ENCODE assay signal across 13 cellular contexts in the genomic region with DNA sequence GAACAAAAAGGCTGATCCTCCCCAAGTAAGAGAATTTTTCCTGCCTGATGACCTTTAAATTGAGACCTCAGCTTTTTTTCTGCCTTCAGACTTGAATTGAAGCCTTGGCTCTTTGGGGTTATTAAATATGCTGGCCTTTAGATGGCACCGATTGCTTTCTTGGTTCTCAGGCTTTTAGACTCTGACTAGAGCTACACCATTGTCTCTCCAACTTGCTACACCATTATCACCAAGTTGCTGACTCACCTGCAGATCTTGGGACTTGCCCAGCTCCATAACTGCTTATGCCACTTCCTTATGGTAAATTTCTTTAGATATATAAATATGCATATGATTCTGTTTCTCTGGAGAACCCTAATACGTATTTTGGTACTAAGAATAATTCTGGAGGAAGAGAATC. TPM values are rescaled to one million over a fixed set of nuclear protein-coding genes. Genes with fewer than 3 reads are reported as not detected.
DNase-seq lines count a peak whose midpoint lies in the region; ATAC-seq and TF ChIP-seq lines count a peak whose summit lies in the region.
"Had no signal": no experiment of that assay in that cellular context is flagged by ENCODE, and none has a peak within 500 bp of the region (broad histone marks: within the 10 kb centered on the region; RNA-seq: fewer than 3 reads in every experiment).

No MANE protein-coding gene starts in this region.

- peaks cover 6% of the 10 kb centered on the region for H3K9me3 Mint-ChIP-seq in chondrocyte (ENCODE audit: low read depth)
- H3K9me3 Mint-ChIP-seq: activated CD4-positive, alpha-beta memory T cell treated with anti-CD3 and anti-CD28 coated beads for 36 hours; natural killer cell; T-helper 2 cell treated with Interferon-gamma antibody and Interleukin-4, amounts not matched to agents 5 μg/mL and 100 μg/mL, for 36 hours had no signal

- POLR2A ChIA-PET in SK-N-SH (lab: Yijun Ruan, JAX): no interaction called here

- TF ChIP-seq EP300 in SK-N-SH (IDR thresholded peaks at IDR 0.05; ENCODE audit: borderline replicate concordance in 1 of 2, low read depth in 1 of 2, low read length in 1 of 2): no peak

- CTCF ChIA-PET in SK-N-SH (lab: Yijun Ruan, JAX): interaction anchor here (0.9 to 1.2 kb wide), 2 partner anchors 9 to 12 kb away, joined by 3 read pairs; no protein-coding TSS in a partner anchor

- no peaks in the 10 kb centered on the region for H3K36me3 Mint-ChIP-seq in chondrocyte (ENCODE audit: low read depth)
- H3K36me3 Mint-ChIP-seq: activated CD4-positive, alpha-beta memory T cell treated with anti-CD3 and anti-CD28 coated beads for 36 hours; natural killer cell had no signal

- H3K27me3 Mint-ChIP-seq in chondrocyte (ENCODE audit: low read depth): no peaks in the 10 kb centered on the region

- H3K9ac ChIP-seq in MM.1S (ENCODE audit: low read length): no peak overlapping the region
- no peak overlapping the region for H3K9ac ChIP-seq in SK-N-SH

- H3K4me2 ChIP-seq in MM.1S (ENCODE audit: low read depth, low read length) (no peak overlapping the region), SK-N-SH (no peak overlapping the region)

- WGBS in SK-N-SH (ENCODE audit: low lambda C conversion rate): 6% methylated on average over 2 of the region's 2 CpGs

- TF ChIP-seq RAD21 in SK-N-SH (IDR thresholded peaks at IDR 0.05; ENCODE audit: low read length): no peak

- ATAC-seq in HG03025 (IDR thresholded peaks at IDR 0.05; ENCODE audit: low FRiP score, unreplicated experiment) (no peak), HG03135 (IDR thresholded peaks at IDR 0.05; ENCODE audit: unreplicated experiment) (no peak)
- ATAC-seq: natural killer cell had no signal

- no peaks in the 10 kb centered on the region for H3K9me3 ChIP-seq in MM.1S (replicated peaks; ENCODE audit: insufficient read depth, low read length)
- no peaks in the 10 kb centered on the region for H3K9me3 ChIP-seq in SK-N-SH

- H2AFZ ChIP-seq in MM.1S (ENCODE audit: low read length): no peak overlapping the region
- H2AFZ ChIP-seq in SK-N-SH (ENCODE audit: low read depth): no peak overlapping the region

- DNase-seq in DMS53 treated with DMSO at 0.1 percent for 48 hours (lab: John Stamatoyannopoulos, UW; ENCODE audit: unreplicated experiment) (peak; percentile 19), MM.1S (peak; percentile 31), chondrocyte (ENCODE audit: low spot score) (no peak), lung microvascular endothelial cell (ENCODE audit: low read depth in 2 of 2) (peak; percentile 27 to 49), SK-N-SH (no peak), NCI-H345 treated with DMSO at 0.1 percent for 48 hours (lab: John Stamatoyannopoulos, UW; ENCODE audit: unreplicated experiment) (no peak)
- DNase-seq: activated CD4-positive, alpha-beta memory T cell treated with anti-CD3 and anti-CD28 coated beads for 36 hours; caudate nucleus; natural killer cell; NCI-H1930 had no signal

- H3K4me3 Mint-ChIP-seq in chondrocyte (ENCODE audit: unreplicated experiment): no peak overlapping the region
- H3K4me3 Mint-ChIP-seq: activated CD4-positive, alpha-beta memory T cell treated with anti-CD3 and anti-CD28 coated beads for 36 hours; natural killer cell; T-helper 2 cell treated with Interferon-gamma antibody and Interleukin-4, amounts not matched to agents 5 μg/mL and 100 μg/mL, for 36 hours had no signal

- H3K9me2 ChIP-seq in MM.1S (replicated peaks; ENCODE audit: insufficient read depth, low read length) (no peaks in the 10 kb centered on the region), SK-N-SH (no peaks in the 10 kb centered on the region)

- H3K36me3 ChIP-seq in MM.1S (replicated peaks; ENCODE audit: insufficient read depth, low read length) (no peaks in the 10 kb centered on the region), SK-N-SH (replicated peaks in 1 of 2; ENCODE audit: control insufficient read depth in 1 of 2, insufficient read depth in 2 of 2, low read length in 1 of 2) (no peaks in the 10 kb centered on the region)

- H4K20me1 ChIP-seq in MM.1S (ENCODE audit: insufficient read depth, low read length) (no peaks in the 10 kb centered on the region), SK-N-SH (ENCODE audit: insufficient read depth) (no peaks in the 10 kb centered on the region)

- H3K27ac ChIP-seq in MM.1S (ENCODE audit: low read length): no peak overlapping the region
- H3K27ac ChIP-seq in SK-N-SH (ENCODE audit: low read depth in 2 of 2, low read length in 1 of 2): no peak overlapping the region

- H3K4me1 ChIP-seq in MM.1S (ENCODE audit: low read length) (no peaks in the 10 kb centered on the region), SK-N-SH (ENCODE audit: control insufficient read depth in 1 of 2, insufficient read depth in 2 of 2, low read depth in 1 of 2, low read length in 1 of 2) (no peaks in the 10 kb centered on the region)

- H3K79me2 ChIP-seq in MM.1S (ENCODE audit: low read length) (no peaks in the 10 kb centered on the region), SK-N-SH (ENCODE audit: insufficient read depth) (no peaks in the 10 kb centered on the region)

- H3F3A ChIP-seq in MM.1S (ENCODE audit: insufficient read depth, low read length): no peaks in the 10 kb centered on the region
- no peaks in the 10 kb centered on the region for H3F3A ChIP-seq in SK-N-SH (replicated peaks; ENCODE audit: insufficient read depth)

- no peaks in the 10 kb centered on the region for H3K27me3 ChIP-seq in MM.1S (replicated peaks; ENCODE audit: insufficient read depth, low read length)
- H3K27me3 ChIP-seq in SK-N-SH (ENCODE audit: insufficient read depth): peaks cover 23% of the 10 kb centered on the region; the same call in 1 of the 2 replicates

- no peak overlapping the region for H3K27ac Mint-ChIP-seq in chondrocyte (ENCODE audit: unreplicated experiment)
- H3K27ac Mint-ChIP-seq: activated CD4-positive, alpha-beta memory T cell treated with anti-CD3 and anti-CD28 coated beads for 36 hours; natural killer cell; T-helper 2 cell treated with Interferon-gamma antibody and Interleukin-4, amounts not matched to agents 5 μg/mL and 100 μg/mL, for 36 hours had no signal

- TF ChIP-seq CTCF in MM.1S (IDR thresholded peaks at IDR 0.05; ENCODE audit: low read length) (peak; percentile 5; the same call in 1 of the 2 replicates), chondrocyte (IDR thresholded peaks at IDR 0.05) (peak; percentile 72), SK-N-SH (IDR thresholded peaks at IDR 0.05) (no peak)

- H3K4me1 Mint-ChIP-seq in chondrocyte (ENCODE audit: low read depth): peaks cover 2% of the 10 kb centered on the region
- H3K4me1 Mint-ChIP-seq: natural killer cell had no signal

- no peak overlapping the region for H3K4me3 ChIP-seq in MM.1S (ENCODE audit: low read length)
- no peak overlapping the region for H3K4me3 ChIP-seq in SK-N-SH (ENCODE audit: low read depth in 2 of 2, low read length in 1 of 2)

TF ChIP-seq in SK-N-SH, 30 proteins besides CTCF, POLR2A, EP300 and RAD21:
- no peak for TF ChIP-seq GABPA (IDR thresholded peaks at IDR 0.05; ENCODE audit: low read depth)
- no peak for TF ChIP-seq GATA2 (CRISPR knock-in tag; IDR thresholded peaks at IDR 0.05)
- no peak for TF ChIP-seq POLR2AphosphoS5 (IDR thresholded peaks at IDR 0.05; ENCODE audit: low read depth, low read length)
- TF ChIP-seq, protein P1, sequence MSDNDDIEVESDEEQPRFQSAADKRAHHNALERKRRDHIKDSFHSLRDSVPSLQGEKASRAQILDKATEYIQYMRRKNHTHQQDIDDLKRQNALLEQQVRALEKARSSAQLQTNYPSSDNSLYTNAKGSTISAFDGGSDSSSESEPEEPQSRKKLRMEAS (IDR thresholded peaks at IDR 0.05; ENCODE audit: low read depth): no peak
- TF ChIP-seq, protein P2, sequence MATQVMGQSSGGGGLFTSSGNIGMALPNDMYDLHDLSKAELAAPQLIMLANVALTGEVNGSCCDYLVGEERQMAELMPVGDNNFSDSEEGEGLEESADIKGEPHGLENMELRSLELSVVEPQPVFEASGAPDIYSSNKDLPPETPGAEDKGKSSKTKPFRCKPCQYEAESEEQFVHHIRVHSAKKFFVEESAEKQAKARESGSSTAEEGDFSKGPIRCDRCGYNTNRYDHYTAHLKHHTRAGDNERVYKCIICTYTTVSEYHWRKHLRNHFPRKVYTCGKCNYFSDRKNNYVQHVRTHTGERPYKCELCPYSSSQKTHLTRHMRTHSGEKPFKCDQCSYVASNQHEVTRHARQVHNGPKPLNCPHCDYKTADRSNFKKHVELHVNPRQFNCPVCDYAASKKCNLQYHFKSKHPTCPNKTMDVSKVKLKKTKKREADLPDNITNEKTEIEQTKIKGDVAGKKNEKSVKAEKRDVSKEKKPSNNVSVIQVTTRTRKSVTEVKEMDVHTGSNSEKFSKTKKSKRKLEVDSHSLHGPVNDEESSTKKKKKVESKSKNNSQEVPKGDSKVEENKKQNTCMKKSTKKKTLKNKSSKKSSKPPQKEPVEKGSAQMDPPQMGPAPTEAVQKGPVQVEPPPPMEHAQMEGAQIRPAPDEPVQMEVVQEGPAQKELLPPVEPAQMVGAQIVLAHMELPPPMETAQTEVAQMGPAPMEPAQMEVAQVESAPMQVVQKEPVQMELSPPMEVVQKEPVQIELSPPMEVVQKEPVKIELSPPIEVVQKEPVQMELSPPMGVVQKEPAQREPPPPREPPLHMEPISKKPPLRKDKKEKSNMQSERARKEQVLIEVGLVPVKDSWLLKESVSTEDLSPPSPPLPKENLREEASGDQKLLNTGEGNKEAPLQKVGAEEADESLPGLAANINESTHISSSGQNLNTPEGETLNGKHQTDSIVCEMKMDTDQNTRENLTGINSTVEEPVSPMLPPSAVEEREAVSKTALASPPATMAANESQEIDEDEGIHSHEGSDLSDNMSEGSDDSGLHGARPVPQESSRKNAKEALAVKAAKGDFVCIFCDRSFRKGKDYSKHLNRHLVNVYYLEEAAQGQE (IDR thresholded peaks at IDR 0.05; ENCODE audit: low read depth, low read length): no peak
- TF ChIP-seq, protein P3, sequence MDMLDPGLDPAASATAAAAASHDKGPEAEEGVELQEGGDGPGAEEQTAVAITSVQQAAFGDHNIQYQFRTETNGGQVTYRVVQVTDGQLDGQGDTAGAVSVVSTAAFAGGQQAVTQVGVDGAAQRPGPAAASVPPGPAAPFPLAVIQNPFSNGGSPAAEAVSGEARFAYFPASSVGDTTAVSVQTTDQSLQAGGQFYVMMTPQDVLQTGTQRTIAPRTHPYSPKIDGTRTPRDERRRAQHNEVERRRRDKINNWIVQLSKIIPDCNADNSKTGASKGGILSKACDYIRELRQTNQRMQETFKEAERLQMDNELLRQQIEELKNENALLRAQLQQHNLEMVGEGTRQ (IDR thresholded peaks at IDR 0.05; ENCODE audit: borderline replicate concordance, low read depth, low read length): no peak
- no peak for TF ChIP-seq CHD2 (IDR thresholded peaks at IDR 0.05; ENCODE audit: low read length, partially characterized antibody)

RNA-seq across cellular contexts. Expression of a gene that starts 3.1 kb away (rescaled TPM):
- total RNA-seq in chondrocyte: 0.07 to 0.13 TPM (median 0.12 TPM) in 3 replicates
- total RNA-seq in lung microvascular endothelial cell: under 0.01 TPM in 1 of 2 replicates, not detected in the other
- polyA plus RNA-seq in SK-N-SH (2012; rRNA removed): not detected in 2 replicates
- polyA plus RNA-seq in SK-N-SH (2012; cell fraction: cytosol; rRNA removed): under 0.01 TPM in 1 of 2 replicates, not detected in the other
- polyA plus RNA-seq in SK-N-SH (2012; cell fraction: nucleus; rRNA removed): under 0.01 TPM in 1 of 2 replicates, not detected in the other
- total RNA-seq: activated CD4-positive, alpha-beta memory T cell treated with anti-CD3 and anti-CD28 coated beads for 36 hours had no signal

Comparison
In these comparisons a context has a peak if more than half of its experiments do, and no peak if none do; other contexts are left out.
1. DNase-seq: peak in DMS53 treated with DMSO at 0.1 percent for 48 hours (single experiment), MM.1S (single experiment) and lung microvascular endothelial cell (2 of 2); none in chondrocyte (single experiment), SK-N-SH (single experiment) and NCI-H345 treated with DMSO at 0.1 percent for 48 hours (single experiment).